Comparison of ENCODE assay signal across 1 cellular context in the genomic region with DNA sequence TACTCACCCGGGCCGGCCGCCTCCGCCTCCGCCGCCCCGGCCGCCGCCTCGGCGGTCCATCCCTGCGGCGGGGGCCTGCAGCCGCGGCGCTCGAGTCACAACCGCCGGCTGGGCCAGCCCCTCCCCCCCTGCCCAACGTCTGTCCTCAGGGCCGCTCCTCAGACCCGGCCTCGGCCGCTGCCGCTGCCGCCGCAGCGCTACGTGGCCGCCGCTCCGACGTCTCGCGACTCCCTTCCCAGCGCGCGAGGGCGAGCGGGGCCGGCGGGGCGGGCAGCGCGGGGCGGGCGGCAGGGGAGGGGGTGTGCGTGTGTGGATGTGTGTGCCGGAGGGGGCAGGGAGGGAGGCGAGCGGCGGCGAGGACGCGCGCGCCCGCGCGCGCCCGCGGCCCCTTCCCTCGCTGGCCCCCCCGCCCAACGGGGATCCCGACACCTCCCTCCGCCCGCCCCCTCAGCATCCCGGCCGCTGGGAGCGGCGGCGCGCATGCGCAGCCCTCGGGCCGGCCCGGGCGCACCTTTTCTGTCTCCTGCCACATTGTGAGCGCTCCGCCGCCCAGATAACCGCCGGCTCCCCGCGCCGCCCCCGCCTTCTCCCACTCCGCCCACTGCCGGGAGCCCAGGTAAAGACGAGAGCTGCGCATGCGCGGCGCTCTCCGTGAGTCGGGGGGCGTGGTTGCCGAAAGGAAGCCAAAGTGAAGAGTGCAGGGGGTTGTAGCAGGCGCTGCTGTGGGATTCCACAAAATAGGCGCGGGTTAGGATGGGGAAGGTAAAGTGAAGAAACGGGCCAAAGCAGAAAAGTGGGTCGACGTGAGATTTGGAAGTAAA.
TF ChIP-seq lines count a peak whose summit lies in the region.

A gene (minus strand): TSS at position 349 of the 821 bp plus-strand sequence. CDS start 44,525 bp downstream, outside the sequence.

TF ChIP-seq in HEK293, 187 proteins besides CTCF, POLR2A, EP300 and RAD21 (continued from another document):
- TF ChIP-seq ZBTB17 (tag by site-specific recombination; IDR thresholded peaks at IDR 0.05), result peak; percentile 55
- peak; percentile 20; the same call in 1 of the 2 replicates for TF ChIP-seq KLF1 (tag by site-specific recombination; IDR thresholded peaks at IDR 0.05)
- peak; percentile 50; the same call in 1 of the 2 replicates for TF ChIP-seq ZNF610 (tag by site-specific recombination; IDR thresholded peaks at IDR 0.05; ENCODE audit: borderline replicate concordance)
- TF ChIP-seq ZFHX2 (tag by site-specific recombination; conservative IDR thresholded peaks at IDR 0.05), result peak; percentile 98
- TF ChIP-seq, protein P1, sequence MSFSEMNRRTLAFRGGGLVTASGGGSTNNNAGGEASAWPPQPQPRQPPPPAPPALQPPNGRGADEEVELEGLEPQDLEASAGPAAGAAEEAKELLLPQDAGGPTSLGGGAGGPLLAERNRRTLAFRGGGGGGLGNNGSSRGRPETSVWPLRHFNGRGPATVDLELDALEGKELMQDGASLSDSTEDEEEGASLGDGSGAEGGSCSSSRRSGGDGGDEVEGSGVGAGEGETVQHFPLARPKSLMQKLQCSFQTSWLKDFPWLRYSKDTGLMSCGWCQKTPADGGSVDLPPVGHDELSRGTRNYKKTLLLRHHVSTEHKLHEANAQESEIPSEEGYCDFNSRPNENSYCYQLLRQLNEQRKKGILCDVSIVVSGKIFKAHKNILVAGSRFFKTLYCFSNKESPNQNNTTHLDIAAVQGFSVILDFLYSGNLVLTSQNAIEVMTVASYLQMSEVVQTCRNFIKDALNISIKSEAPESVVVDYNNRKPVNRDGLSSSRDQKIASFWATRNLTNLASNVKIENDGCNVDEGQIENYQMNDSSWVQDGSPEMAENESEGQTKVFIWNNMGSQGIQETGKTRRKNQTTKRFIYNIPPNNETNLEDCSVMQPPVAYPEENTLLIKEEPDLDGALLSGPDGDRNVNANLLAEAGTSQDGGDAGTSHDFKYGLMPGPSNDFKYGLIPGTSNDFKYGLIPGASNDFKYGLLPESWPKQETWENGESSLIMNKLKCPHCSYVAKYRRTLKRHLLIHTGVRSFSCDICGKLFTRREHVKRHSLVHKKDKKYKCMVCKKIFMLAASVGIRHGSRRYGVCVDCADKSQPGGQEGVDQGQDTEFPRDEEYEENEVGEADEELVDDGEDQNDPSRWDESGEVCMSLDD (tag by site-specific recombination; IDR thresholded peaks at IDR 0.05), result 0 out of 2 replicates have a peak, but pooled peaks have one; percentile 24
- TF ChIP-seq ZNF658 (tag by site-specific recombination; IDR thresholded peaks at IDR 0.05), result no peak
- 0 out of 2 replicates have a peak, but pooled peaks have one; percentile 46 for TF ChIP-seq ZXDB (tag by site-specific recombination; IDR thresholded peaks at IDR 0.05)
- TF ChIP-seq KLF16 (tag by site-specific recombination; IDR thresholded peaks at IDR 0.05), result peak; percentile 72; the same call in 1 of the 2 replicates
- TF ChIP-seq ZNF843 (tag by site-specific recombination; IDR thresholded peaks at IDR 0.05), result peak; percentile 34; the same call in 1 of the 2 replicates
- peak; percentile 76 for TF ChIP-seq ZEB2 (tag by site-specific recombination; IDR thresholded peaks at IDR 0.05)
- TF ChIP-seq, protein P2, sequence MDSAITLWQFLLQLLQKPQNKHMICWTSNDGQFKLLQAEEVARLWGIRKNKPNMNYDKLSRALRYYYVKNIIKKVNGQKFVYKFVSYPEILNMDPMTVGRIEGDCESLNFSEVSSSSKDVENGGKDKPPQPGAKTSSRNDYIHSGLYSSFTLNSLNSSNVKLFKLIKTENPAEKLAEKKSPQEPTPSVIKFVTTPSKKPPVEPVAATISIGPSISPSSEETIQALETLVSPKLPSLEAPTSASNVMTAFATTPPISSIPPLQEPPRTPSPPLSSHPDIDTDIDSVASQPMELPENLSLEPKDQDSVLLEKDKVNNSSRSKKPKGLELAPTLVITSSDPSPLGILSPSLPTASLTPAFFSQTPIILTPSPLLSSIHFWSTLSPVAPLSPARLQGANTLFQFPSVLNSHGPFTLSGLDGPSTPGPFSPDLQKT (IDR thresholded peaks at IDR 0.05; ENCODE audit: borderline replicate concordance, low read depth, low read length), result no peak
- TF ChIP-seq SP2 (tag by site-specific recombination; IDR thresholded peaks at IDR 0.05), result peak; percentile 73
- TF ChIP-seq ZNF341 (tag by site-specific recombination; IDR thresholded peaks at IDR 0.05; ENCODE audit: low read depth), result peak; percentile 54; the same call in 1 of the 2 replicates
- peak; percentile 84 for TF ChIP-seq KLF8 (tag by site-specific recombination; IDR thresholded peaks at IDR 0.05)
- TF ChIP-seq ZNF350 (tag by site-specific recombination; IDR thresholded peaks at IDR 0.05), result no peak
- TF ChIP-seq SP3 (tag by site-specific recombination; IDR thresholded peaks at IDR 0.05), result peak; percentile 80
- TF ChIP-seq, protein P3, sequence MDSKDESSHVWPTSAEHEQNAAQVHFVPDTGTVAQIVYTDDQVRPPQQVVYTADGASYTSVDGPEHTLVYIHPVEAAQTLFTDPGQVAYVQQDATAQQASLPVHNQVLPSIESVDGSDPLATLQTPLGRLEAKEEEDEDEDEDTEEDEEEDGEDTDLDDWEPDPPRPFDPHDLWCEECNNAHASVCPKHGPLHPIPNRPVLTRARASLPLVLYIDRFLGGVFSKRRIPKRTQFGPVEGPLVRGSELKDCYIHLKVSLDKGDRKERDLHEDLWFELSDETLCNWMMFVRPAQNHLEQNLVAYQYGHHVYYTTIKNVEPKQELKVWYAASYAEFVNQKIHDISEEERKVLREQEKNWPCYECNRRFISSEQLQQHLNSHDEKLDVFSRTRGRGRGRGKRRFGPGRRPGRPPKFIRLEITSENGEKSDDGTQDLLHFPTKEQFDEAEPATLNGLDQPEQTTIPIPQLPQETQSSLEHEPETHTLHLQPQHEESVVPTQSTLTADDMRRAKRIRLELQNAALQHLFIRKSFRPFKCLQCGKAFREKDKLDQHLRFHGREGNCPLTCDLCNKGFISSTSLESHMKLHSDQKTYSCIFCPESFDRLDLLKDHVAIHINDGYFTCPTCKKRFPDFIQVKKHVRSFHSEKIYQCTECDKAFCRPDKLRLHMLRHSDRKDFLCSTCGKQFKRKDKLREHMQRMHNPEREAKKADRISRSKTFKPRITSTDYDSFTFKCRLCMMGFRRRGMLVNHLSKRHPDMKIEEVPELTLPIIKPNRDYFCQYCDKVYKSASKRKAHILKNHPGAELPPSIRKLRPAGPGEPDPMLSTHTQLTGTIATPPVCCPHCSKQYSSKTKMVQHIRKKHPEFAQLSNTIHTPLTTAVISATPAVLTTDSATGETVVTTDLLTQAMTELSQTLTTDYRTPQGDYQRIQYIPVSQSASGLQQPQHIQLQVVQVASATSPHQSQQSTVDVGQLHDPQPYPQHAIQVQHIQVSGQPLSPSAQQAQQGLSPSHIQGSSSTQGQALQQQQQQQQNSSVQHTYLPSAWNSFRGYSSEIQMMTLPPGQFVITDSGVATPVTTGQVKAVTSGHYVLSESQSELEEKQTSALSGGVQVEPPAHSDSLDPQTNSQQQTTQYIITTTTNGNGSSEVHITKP (tag by site-specific recombination; IDR thresholded peaks at IDR 0.05), result peak; percentile 89
- TF ChIP-seq, protein P4, sequence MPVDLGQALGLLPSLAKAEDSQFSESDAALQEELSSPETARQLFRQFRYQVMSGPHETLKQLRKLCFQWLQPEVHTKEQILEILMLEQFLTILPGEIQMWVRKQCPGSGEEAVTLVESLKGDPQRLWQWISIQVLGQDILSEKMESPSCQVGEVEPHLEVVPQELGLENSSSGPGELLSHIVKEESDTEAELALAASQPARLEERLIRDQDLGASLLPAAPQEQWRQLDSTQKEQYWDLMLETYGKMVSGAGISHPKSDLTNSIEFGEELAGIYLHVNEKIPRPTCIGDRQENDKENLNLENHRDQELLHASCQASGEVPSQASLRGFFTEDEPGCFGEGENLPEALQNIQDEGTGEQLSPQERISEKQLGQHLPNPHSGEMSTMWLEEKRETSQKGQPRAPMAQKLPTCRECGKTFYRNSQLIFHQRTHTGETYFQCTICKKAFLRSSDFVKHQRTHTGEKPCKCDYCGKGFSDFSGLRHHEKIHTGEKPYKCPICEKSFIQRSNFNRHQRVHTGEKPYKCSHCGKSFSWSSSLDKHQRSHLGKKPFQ (tag by site-specific recombination; IDR thresholded peaks at IDR 0.05), result no peak
- TF ChIP-seq ZNF335 (tag by site-specific recombination; conservative IDR thresholded peaks at IDR 0.05), result peak; percentile 65
